In the genomic region with DNA sequence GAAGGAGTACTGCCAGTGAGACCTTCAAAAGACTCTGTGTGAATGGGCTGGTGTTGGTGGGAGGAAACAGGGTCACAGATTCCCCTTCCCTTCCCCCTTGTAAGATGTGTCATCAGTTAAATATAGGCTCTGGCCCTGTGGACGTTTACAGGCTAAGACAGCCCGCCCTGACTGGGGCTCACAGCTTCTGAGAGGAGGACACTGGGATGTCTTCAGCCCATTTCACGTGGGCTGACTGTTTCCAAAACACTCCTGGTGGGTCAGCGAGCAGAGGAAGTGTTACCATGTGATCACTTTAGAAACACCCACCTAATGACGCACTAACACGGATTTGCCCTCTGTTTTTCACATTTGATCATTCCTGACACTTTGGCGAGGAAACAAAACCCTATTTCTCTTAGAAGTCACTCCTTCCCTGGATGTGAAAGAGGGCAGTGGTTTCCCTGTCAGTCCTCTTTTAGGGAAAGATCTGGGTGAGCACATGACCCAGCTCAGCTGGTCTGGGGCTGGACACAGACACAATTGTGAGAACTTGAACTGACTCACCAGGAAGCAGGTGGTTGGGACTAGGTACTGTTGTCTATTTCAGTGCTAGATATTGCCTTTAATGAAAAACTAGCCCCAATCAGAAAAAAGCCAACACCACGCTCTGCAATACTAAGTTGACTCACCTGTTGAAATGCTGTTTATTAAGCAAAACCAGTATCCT, we compare ENCODE assay signal across 8 cellular contexts. TPM values are rescaled to one million over a fixed set of nuclear protein-coding genes. Genes with fewer than 3 reads are reported as not detected.
DNase-seq lines count a peak whose midpoint lies in the region; ATAC-seq and TF ChIP-seq lines count a peak whose summit lies in the region.

No MANE protein-coding gene starts in this region.

- H3K4me1 ChIP-seq in sigmoid colon = peaks cover 0 to 37% (median 37%) of the 10 kb centered on the region in 4 donors

- peak; percentile 61 for ATAC-seq in GM21737 (IDR thresholded peaks at IDR 0.05; ENCODE audit: unreplicated experiment)
- ATAC-seq in activated T-cell treated with anti-CD3 and anti-CD28 coated beads, Interleukin-2, amount 50 U/mL, for 4 hours = peak; percentile 71 to 81

- no peak for TF ChIP-seq CTCF in sigmoid colon (IDR thresholded peaks at IDR 0.05)

- no peaks in the 10 kb centered on the region for H3K9me3 ChIP-seq in sigmoid colon

- in situ Hi-C loops in G401 (cut with HindIII; ENCODE audit: low sequenced_read_pairs) = no loop called here

- intact Hi-C loops in sigmoid colon (cut with DNase I) = loop anchor here (5.0 kb wide), 1 partner anchor 365 kb away; the partner anchor contains the start of genes APLF and FBXO48

- no peak overlapping the region for H3K4me3 ChIP-seq in sigmoid colon

- H3K36me3 ChIP-seq in sigmoid colon = no peaks in the 10 kb centered on the region

- H3K36me3 Mint-ChIP-seq in activated T-cell treated with anti-CD3 and anti-CD28 coated beads, Interleukin-2, amount 50 U/mL, for 4 hours (ENCODE audit: insufficient read depth) = peaks cover 7% of the 10 kb centered on the region

- peak overlapping the region; percentile 60 for H3K4me3 Mint-ChIP-seq in activated T-cell treated with anti-CD3 and anti-CD28 coated beads, Interleukin-2, amount 50 U/mL, for 4 hours

- WGBS in sigmoid colon, 2 donors = 46 to 70% methylated on average over 8 of the region's 8 CpGs

- H3K4me1 Mint-ChIP-seq in activated T-cell treated with anti-CD3 and anti-CD28 coated beads, Interleukin-2, amount 50 U/mL, for 4 hours (ENCODE audit: low read depth) = peaks cover 83% of the 10 kb centered on the region

- H3K27ac ChIP-seq in sigmoid colon = peak overlapping the region; percentile 56 to 83 (median 78)

- no peak for TF ChIP-seq POLR2A in sigmoid colon (IDR thresholded peaks at IDR 0.05)

- no peaks in the 10 kb centered on the region for H3K9me3 Mint-ChIP-seq in activated T-cell treated with anti-CD3 and anti-CD28 coated beads, Interleukin-2, amount 50 U/mL, for 4 hours

- H3K27me3 ChIP-seq in sigmoid colon = no peaks in the 10 kb centered on the region

- DNase-seq in DMS53 treated with DMSO at 0.1 percent for 48 hours (lab: John Stamatoyannopoulos, UW; ENCODE audit: unreplicated experiment) (peak; percentile 88), M059J (ENCODE audit: low read depth) (peak; percentile 68), glomerular visceral epithelial cell (ENCODE audit: extremely low spot score) (peak; percentile 48), sigmoid colon (peak; percentile 81), G401 (ENCODE audit: low spot score) (no peak)
- peak; percentile 45 for DNase-seq in activated T-cell treated with anti-CD3 and anti-CD28 coated beads, Interleukin-2, amount 50 U/mL, for 4 hours
- DNase-seq in effector CD8-positive, alpha-beta T cell (lab: John Stamatoyannopoulos, UW) = no peak

- TF ChIP-seq EP300 in sigmoid colon (IDR thresholded peaks at IDR 0.05) = no peak

- H3K27me3 Mint-ChIP-seq in activated T-cell treated with anti-CD3 and anti-CD28 coated beads, Interleukin-2, amount 50 U/mL, for 4 hours (ENCODE audit: low read depth) = no peaks in the 10 kb centered on the region

RNA-seq across cellular contexts. Expression of gene BMP10, which starts 38.9 kb away (rescaled TPM):
- total RNA-seq in M059J (2014; rRNA removed; shearing (Covaris generic)) = not detected in 2 replicates
- total RNA-seq in activated T-cell treated with anti-CD3 and anti-CD28 coated beads, Interleukin-2, amount 50 U/mL, for 4 hours = not detected
- total RNA-seq in sigmoid colon = not detected
- not detected for polyA plus RNA-seq in sigmoid colon
- total RNA-seq in G401 (2014; rRNA removed; shearing (Covaris generic)) = not detected in 2 replicates

Comparison
In these comparisons a context has a peak if more than half of its experiments do, and no peak if none do; other contexts are left out.
1. DNase-seq: peak in DMS53 treated with DMSO at 0.1 percent for 48 hours (single experiment), M059J (single experiment), activated T-cell treated with anti-CD3 and anti-CD28 coated beads, Interleukin-2, amount 50 U/mL, for 4 hours (single experiment), glomerular visceral epithelial cell (single experiment) and sigmoid colon (single experiment); none in G401 (single experiment) and effector CD8-positive, alpha-beta T cell (single experiment).